Comparison of ENCODE assay signal across 12 cellular contexts in genomic region chr2:232473467-232473890, GRCh38.
A peak's percentile ranks its signal among the peaks of the same experiment; 100 is the strongest.
DNase-seq lines count a peak whose midpoint lies in the region; ATAC-seq and TF ChIP-seq lines count a peak whose summit lies in the region.
"Had no signal": no experiment of that assay in that cellular context is flagged by ENCODE, and none has a peak within 500 bp of the region (broad histone marks: within the 10 kb centered on the region; RNA-seq: fewer than 3 reads in every experiment).

No MANE protein-coding gene starts in this region.

- TF ChIP-seq CTCF in fibroblast of pulmonary artery (IDR thresholded peaks at IDR 0.05; ENCODE audit: low read length, missing control alignments) (no peak), GM10248 (IDR thresholded peaks at IDR 0.05; ENCODE audit: control extremely low read depth, extremely low read depth, low read depth, missing control alignments) (no peak)

- H3K4me1 Mint-ChIP-seq in stimulated activated naive CD8-positive, alpha-beta T cell treated with anti-CD3 and anti-CD28 coated beads, Interleukin-15, amount 100 ng/mL, for 72 hours: no peaks in the 10 kb centered on the region
- H3K4me1 Mint-ChIP-seq: B cell had no signal

- CTCF ChIA-PET in GM10248 (lab: Yijun Ruan, JAX): interaction anchor here (1.2 kb wide), 1 partner anchor 8 kb away, joined by 3 read pairs; no protein-coding TSS in a partner anchor

- peaks cover 20 to 23% of the 10 kb centered on the region in 2 donors for H3K9me3 Mint-ChIP-seq in stimulated activated naive CD8-positive, alpha-beta T cell treated with anti-CD3 and anti-CD28 coated beads, Interleukin-15, amount 100 ng/mL, for 72 hours

- H3K27me3 Mint-ChIP-seq in stimulated activated naive CD8-positive, alpha-beta T cell treated with anti-CD3 and anti-CD28 coated beads, Interleukin-15, amount 100 ng/mL, for 72 hours: peaks cover 60% of the 10 kb centered on the region

- no peak overlapping the region for H3K4me3 Mint-ChIP-seq in stimulated activated naive CD8-positive, alpha-beta T cell treated with anti-CD3 and anti-CD28 coated beads, Interleukin-15, amount 100 ng/mL, for 72 hours
- H3K4me3 Mint-ChIP-seq: B cell had no signal

- H3K4me3 ChIP-seq in fibroblast of pulmonary artery (replicated peaks; ENCODE audit: low read depth, low read length): no peak overlapping the region

- DNase-seq in stimulated activated naive CD8-positive, alpha-beta T cell treated with anti-CD3 and anti-CD28 coated beads, Interleukin-15, Interleukin-2, amounts not matched to agents 100 U/mL and 50 U/mL, for 24 hours: peak; percentile 0
- DNase-seq in stimulated activated naive CD8-positive, alpha-beta T cell treated with anti-CD3 and anti-CD28 coated beads, Interleukin-15, amount 100 ng/mL, for 72 hours: no peak
- DNase-seq in NCI-H774 (lab: John Stamatoyannopoulos, UW) (peak; percentile 12), fibroblast of pulmonary artery (ENCODE audit: low read depth) (peak; percentile 21), Kasumi-1 (lab: John Stamatoyannopoulos, UW) (no peak), GM10248 (ENCODE audit: extremely low spot score) (no peak)
- no peak for DNase-seq in central memory CD4-positive, alpha-beta T cell
- DNase-seq in activated CD8-positive, alpha-beta memory T cell treated with anti-CD3 and anti-CD28 coated beads for 24 hours: no peak
- DNase-seq: activated CD4-positive, CD25-positive, alpha-beta regulatory T cell; islet precursor cell had no signal

- no peak overlapping the region for H3K27ac Mint-ChIP-seq in stimulated activated naive CD8-positive, alpha-beta T cell treated with anti-CD3 and anti-CD28 coated beads, Interleukin-15, amount 100 ng/mL, for 72 hours
- H3K27ac Mint-ChIP-seq: activated naive CD4-positive, alpha-beta T cell treated with anti-CD3 and anti-CD28 coated beads, Interleukin-2, amount 50 U/mL, for 72 hours; B cell had no signal

- POLR2A ChIA-PET in GM10248 (lab: Yijun Ruan, JAX): no interaction called here

- ATAC-seq in stimulated activated naive CD8-positive, alpha-beta T cell treated with anti-CD3 and anti-CD28 coated beads, Interleukin-15, Interleukin-2, amounts not matched to agents 100 U/mL and 50 U/mL, for 24 hours: no peak
- ATAC-seq in stimulated activated naive CD8-positive, alpha-beta T cell treated with anti-CD3 and anti-CD28 coated beads, Interleukin-15, amount 100 ng/mL, for 72 hours: no peak
- ATAC-seq: activated naive CD4-positive, alpha-beta T cell treated with anti-CD3 and anti-CD28 coated beads, Interleukin-2, amount 50 U/mL, for 72 hours had no signal

Comparison
In these comparisons a context has a peak if more than half of its experiments do, and no peak if none do; other contexts are left out.
1. DNase-seq: peak in stimulated activated naive CD8-positive, alpha-beta T cell treated with anti-CD3 and anti-CD28 coated beads, Interleukin-15, Interleukin-2, amounts not matched to agents 100 U/mL and 50 U/mL, for 24 hours (single experiment), NCI-H774 (single experiment) and fibroblast of pulmonary artery (single experiment); none in stimulated activated naive CD8-positive, alpha-beta T cell treated with anti-CD3 and anti-CD28 coated beads, Interleukin-15, amount 100 ng/mL, for 72 hours (0 of 2), Kasumi-1 (0 of 2), central memory CD4-positive, alpha-beta T cell (single experiment), GM10248 (single experiment) and activated CD8-positive, alpha-beta memory T cell treated with anti-CD3 and anti-CD28 coated beads for 24 hours (single experiment).